20 cellular contexts compared by ENCODE assay signal in the genomic region with DNA sequence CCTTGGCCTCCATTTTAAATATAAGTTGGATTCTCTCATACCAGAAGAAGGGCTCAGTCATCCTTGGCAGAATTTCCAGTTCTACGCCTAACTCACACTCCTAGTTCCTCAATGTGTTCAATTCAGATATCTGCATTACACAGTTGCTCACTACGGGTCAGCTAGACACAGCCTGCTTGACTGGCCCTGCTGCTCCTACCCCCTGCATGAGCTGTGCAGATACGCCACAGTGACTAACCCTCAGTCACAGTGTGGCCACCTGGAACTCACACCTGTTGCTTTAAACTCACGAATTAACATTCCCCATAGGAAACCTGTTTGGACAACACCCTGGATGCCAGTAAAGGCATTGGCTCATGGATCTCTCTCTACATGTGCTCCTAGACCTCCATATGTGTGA.
DNase-seq lines count a peak whose midpoint lies in the region; ATAC-seq lines count a peak whose summit lies in the region.
"Had no signal": no experiment of that assay in that cellular context is flagged by ENCODE, and none has a peak within 500 bp of the region (broad histone marks: within the 10 kb centered on the region; RNA-seq: fewer than 3 reads in every experiment).

No MANE protein-coding gene starts in this region.

- H3K27ac ChIP-seq in mesenchymal stem cell (ENCODE audit: low read length, poor library complexity, severe bottlenecking), result no peak overlapping the region
- H3K27ac ChIP-seq: BLaER1 had no signal

- intact Hi-C loops in activated naive CD4-positive, alpha-beta T cell treated with anti-CD3 and anti-CD28 coated beads for 36 hours (cut with micrococcal nuclease), result no loop called here

- no peaks in the 10 kb centered on the region for H3K27me3 Mint-ChIP-seq in activated naive CD4-positive, alpha-beta T cell treated with anti-CD3 and anti-CD28 coated beads for 36 hours (ENCODE audit: low read depth)

- DNase-seq in Daoy (ENCODE audit: low read depth), result peak; percentile 4
- peak; percentile 66 for DNase-seq in OCI-M1 (lab: John Stamatoyannopoulos, UW)
- DNase-seq in mesenchymal stem cell, result no peak
- no peak for DNase-seq in DMS153 treated with DMSO at 0.1 percent for 48 hours (lab: John Stamatoyannopoulos, UW; ENCODE audit: unreplicated experiment)
- no peak for DNase-seq in UCSD-AML1 (lab: John Stamatoyannopoulos, UW; ENCODE audit: unreplicated experiment)
- no peak for DNase-seq in activated naive CD4-positive, alpha-beta T cell treated with anti-CD3 and anti-CD28 coated beads for 36 hours
- DNase-seq in NCI-H1436 (lab: John Stamatoyannopoulos, UW), result no peak
- DNase-seq: CD8-positive, alpha-beta T cell; DND-41; GOT3; MV-4-11; NCI-H1417; NCI-H2029 treated with DMSO at 0.1 percent for 48 hours; NCI-H2171 treated with DMSO at 0.1 percent for 48 hours; NCI-H446 treated with DMSO at 0.1 percent for 48 hours; NK-92 treated with Interleukin-12 subunit alpha and Interleukin-12 subunit beta, amount 100 ng/mL, for 24 hours; RPMI8226; SIG-M5 had no signal

- no peaks in the 10 kb centered on the region for H3K36me3 ChIP-seq in mesenchymal stem cell (ENCODE audit: control insufficient read depth in 1 of 2, insufficient read depth in 2 of 2, low read depth in 1 of 2, low read length in 2 of 2)
- H3K36me3 ChIP-seq: BLaER1 had no signal

- H3K4me3 Mint-ChIP-seq in activated naive CD4-positive, alpha-beta T cell treated with anti-CD3 and anti-CD28 coated beads for 36 hours, result no peak overlapping the region
- H3K4me3 Mint-ChIP-seq: CD8-positive, alpha-beta T cell had no signal

- H2BK5ac ChIP-seq in mesenchymal stem cell (ENCODE audit: low read depth, low read length, poor library complexity, severe bottlenecking), result no peak overlapping the region

- H3K79me1 ChIP-seq in mesenchymal stem cell (replicated peaks; ENCODE audit: low read length, poor library complexity, severe bottlenecking), result peaks cover 4% of the 10 kb centered on the region

- H3K36me3 Mint-ChIP-seq in activated naive CD4-positive, alpha-beta T cell treated with anti-CD3 and anti-CD28 coated beads for 36 hours (ENCODE audit: low read depth), result no peaks in the 10 kb centered on the region
- H3K36me3 Mint-ChIP-seq: CD8-positive, alpha-beta T cell had no signal

- no peak overlapping the region for H3K14ac ChIP-seq in mesenchymal stem cell (ENCODE audit: low read length in 2 of 2)

- no peaks in the 10 kb centered on the region for H3K27me3 ChIP-seq in mesenchymal stem cell (ENCODE audit: control insufficient read depth in 1 of 2, insufficient read depth in 1 of 2, low read length in 2 of 2)
- H3K27me3 ChIP-seq: BLaER1 had no signal

- H2BK12ac ChIP-seq in mesenchymal stem cell (ENCODE audit: low read length in 2 of 2), result no peak overlapping the region

- H3K4me1 Mint-ChIP-seq in activated naive CD4-positive, alpha-beta T cell treated with anti-CD3 and anti-CD28 coated beads for 36 hours (ENCODE audit: low read depth), result no peaks in the 10 kb centered on the region

- peaks cover 3% of the 10 kb centered on the region for H3K9me3 Mint-ChIP-seq in activated naive CD4-positive, alpha-beta T cell treated with anti-CD3 and anti-CD28 coated beads for 36 hours
- H3K9me3 Mint-ChIP-seq: CD8-positive, alpha-beta T cell had no signal

- no peak overlapping the region for H4K91ac ChIP-seq in mesenchymal stem cell (ENCODE audit: low read length)

- 71% methylated on average over 4 of the region's 4 CpGs for WGBS in mesenchymal stem cell

- ATAC-seq in esophagus mucosa, result peak; percentile 100
- ATAC-seq: CD8-positive, alpha-beta T cell had no signal

- no peak overlapping the region for H3K18ac ChIP-seq in mesenchymal stem cell (ENCODE audit: low read depth in 1 of 2, low read length in 2 of 2)

- H3K4me3 ChIP-seq in mesenchymal stem cell (ENCODE audit: insufficient read depth in 1 of 2, low read depth in 1 of 2, low read length in 2 of 2), result no peak overlapping the region
- H3K4me3 ChIP-seq: BLaER1 had no signal

- H3K9me3 ChIP-seq in mesenchymal stem cell (ENCODE audit: control insufficient read depth, low read length), result no peaks in the 10 kb centered on the region
- H3K9me3 ChIP-seq: BLaER1 had no signal

- no peak overlapping the region for H3K27ac Mint-ChIP-seq in activated naive CD4-positive, alpha-beta T cell treated with anti-CD3 and anti-CD28 coated beads for 36 hours
- H3K27ac Mint-ChIP-seq: CD8-positive, alpha-beta T cell had no signal

- CTCF ChIA-PET in activated naive CD4-positive, alpha-beta T cell treated with anti-CD3 and anti-CD28 coated beads for 36 hours (lab: Charles Lee), result no interaction called here

- no peak overlapping the region for H4K8ac ChIP-seq in mesenchymal stem cell (ENCODE audit: low read length)

- peaks cover 2% of the 10 kb centered on the region for H3K4me1 ChIP-seq in mesenchymal stem cell (ENCODE audit: control insufficient read depth, insufficient read depth, low read depth, low read length)

- peak overlapping the region; percentile 37 for H2AK5ac ChIP-seq in mesenchymal stem cell (ENCODE audit: low read length, severe bottlenecking)

- no peak overlapping the region for H3K9ac ChIP-seq in mesenchymal stem cell (ENCODE audit: low read length)
- H3K9ac ChIP-seq: BLaER1 had no signal

- no peak overlapping the region for H2AFZ ChIP-seq in mesenchymal stem cell (ENCODE audit: low read depth, low read length)

- H3K4ac ChIP-seq in mesenchymal stem cell (ENCODE audit: low read depth in 1 of 2, low read length in 2 of 2), result no peak overlapping the region

- no peak overlapping the region for H3K4me2 ChIP-seq in mesenchymal stem cell (ENCODE audit: low read length, poor library complexity, severe bottlenecking)
- H3K4me2 ChIP-seq: BLaER1 had no signal

- H2BK15ac ChIP-seq in mesenchymal stem cell (ENCODE audit: low read depth, poor library complexity, severe bottlenecking), result no peak overlapping the region

- no peak overlapping the region for H3K23ac ChIP-seq in mesenchymal stem cell (ENCODE audit: low read length in 2 of 2)

- H2BK120ac ChIP-seq in mesenchymal stem cell (ENCODE audit: low read depth, low read length), result no peak overlapping the region

Comparison
In these comparisons a context has a peak if more than half of its experiments do, and no peak if none do; other contexts are left out.
1. DNase-seq: peak in Daoy (single experiment) and OCI-M1 (single experiment); none in mesenchymal stem cell (single experiment), DMS153 treated with DMSO at 0.1 percent for 48 hours (single experiment), UCSD-AML1 (single experiment), activated naive CD4-positive, alpha-beta T cell treated with anti-CD3 and anti-CD28 coated beads for 36 hours (single experiment) and NCI-H1436 (single experiment).